16 cellular contexts compared by ENCODE assay signal in genomic region chr4:41303372-41304118, GRCh38. TPM values are rescaled to one million over a fixed set of nuclear protein-coding genes. Genes with fewer than 3 reads are reported as not detected.
A peak's percentile ranks its signal among the peaks of the same experiment; 100 is the strongest.
DNase-seq lines count a peak whose midpoint lies in the region; ATAC-seq and TF ChIP-seq lines count a peak whose summit lies in the region.
"Had no signal": no experiment of that assay in that cellular context is flagged by ENCODE, and none has a peak within 500 bp of the region (broad histone marks: within the 10 kb centered on the region; RNA-seq: fewer than 3 reads in every experiment).

No MANE protein-coding gene starts in this region.

- DNase-seq in NCI-H2029 treated with DMSO at 0.1 percent for 48 hours (lab: John Stamatoyannopoulos, UW) (peak; percentile 70), NCI-H2029 (lab: John Stamatoyannopoulos, UW) (no peak), NCI-H774 (lab: John Stamatoyannopoulos, UW) (peak; percentile 85), foreskin keratinocyte (peak in 1 of 2 donors; percentile 49), upper lobe of left lung (no peak), NCI-H1436 treated with DMSO at 0.1 percent for 48 hours (lab: John Stamatoyannopoulos, UW) (no peak)
- DNase-seq in activated T-cell treated with anti-CD3 and anti-CD28 coated beads, Interleukin-2, amount 50 U/mL, for 48 hours = no peak
- DNase-seq: 8988T; AML-193; CD4-positive, alpha-beta memory T cell; DND-41; GDM1; GOT3 had no signal

- TF ChIP-seq CTCF in foreskin keratinocyte (conservative IDR thresholded peaks at IDR 0.05) = no peak
- no peak for TF ChIP-seq CTCF in upper lobe of left lung (IDR thresholded peaks at IDR 0.05)

- H3K36me3 ChIP-seq in upper lobe of left lung = no peaks in the 10 kb centered on the region
- H3K36me3 ChIP-seq: HAP-1 had no signal

- ATAC-seq in foreskin keratinocyte (peak; percentile 24), upper lobe of left lung (ENCODE audit: low FRiP score in 2 of 2) (no peak), HG03439 (IDR thresholded peaks at IDR 0.05; ENCODE audit: unreplicated experiment) (no peak)

- no peak overlapping the region for H3K4me3 ChIP-seq in upper lobe of left lung
- H3K4me3 ChIP-seq: HAP-1 had no signal

- no peaks in the 10 kb centered on the region for H3K9me3 ChIP-seq in upper lobe of left lung

- 53 to 67% methylated on average over 3 of the region's 3 CpGs for WGBS in upper lobe of left lung, 2 donors

- no peak for TF ChIP-seq EP300 in upper lobe of left lung (IDR thresholded peaks at IDR 0.05)

- H3K27me3 ChIP-seq in foreskin keratinocyte (peaks cover 13% of the 10 kb centered on the region), upper lobe of left lung (no peaks in the 10 kb centered on the region)

- no peak for TF ChIP-seq POLR2A in upper lobe of left lung (IDR thresholded peaks at IDR 0.05)

- no peaks in the 10 kb centered on the region for H3K4me1 ChIP-seq in foreskin keratinocyte
- H3K4me1 ChIP-seq in upper lobe of left lung = peaks cover 0 to 18% (median 11%) of the 10 kb centered on the region in 4 donors

- no peak overlapping the region for H3K27ac ChIP-seq in foreskin keratinocyte
- peak overlapping the region; percentile 53 to 70 (median 65) for H3K27ac ChIP-seq in upper lobe of left lung
- H3K27ac ChIP-seq: C4-2B had no signal

RNA-seq across cellular contexts. Expression of gene UCHL1, which starts 46.8 kb away (rescaled TPM):
- total RNA-seq in foreskin keratinocyte = 5.2 and 7.5 TPM in 2 replicates
- 5.2 and 7.9 TPM in 2 replicates for polyA plus RNA-seq in foreskin keratinocyte
- 10 to 100 TPM in 1 of 6 donors, 1 to 10 TPM in 5; 2.4 to 10.8 (median 7.3) TPM for total RNA-seq in upper lobe of left lung
- polyA plus RNA-seq: CD4-positive, alpha-beta memory T cell had no signal

Comparison
In these comparisons a context has a peak if more than half of its experiments do, and no peak if none do; other contexts are left out.
1. DNase-seq: peak in NCI-H2029 treated with DMSO at 0.1 percent for 48 hours (single experiment) and NCI-H774 (single experiment); none in NCI-H2029 (single experiment), upper lobe of left lung (0 of 2), activated T-cell treated with anti-CD3 and anti-CD28 coated beads, Interleukin-2, amount 50 U/mL, for 48 hours (0 of 2) and NCI-H1436 treated with DMSO at 0.1 percent for 48 hours (single experiment).